10 cellular contexts compared by ENCODE assay signal in the genomic region with DNA sequence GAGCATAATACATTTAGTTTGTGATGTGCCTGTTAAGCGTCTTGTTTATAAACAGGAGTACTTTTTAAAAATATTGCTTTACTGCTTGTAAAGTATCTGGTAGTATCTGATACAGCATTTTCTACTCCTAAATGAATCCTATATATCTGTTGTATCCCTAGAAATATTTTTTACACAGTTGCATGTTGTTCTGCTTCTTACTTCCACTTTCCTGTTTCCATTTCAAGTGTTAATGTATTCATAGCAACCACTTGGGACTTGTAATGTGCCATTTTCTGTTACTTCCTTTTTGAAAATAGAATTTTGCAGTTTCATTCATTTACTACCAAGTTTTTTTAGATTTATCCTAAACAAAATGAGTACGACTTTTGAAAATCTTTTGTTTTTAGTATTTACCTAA. TPM values are rescaled to one million over a fixed set of nuclear protein-coding genes. Genes with fewer than 3 reads are reported as not detected.
DNase-seq lines count a peak whose midpoint lies in the region; ATAC-seq and TF ChIP-seq lines count a peak whose summit lies in the region.
"Had no signal": no experiment of that assay in that cellular context is flagged by ENCODE, and none has a peak within 500 bp of the region (broad histone marks: within the 10 kb centered on the region; RNA-seq: fewer than 3 reads in every experiment).

No MANE protein-coding gene starts in this region.

- no peak for DNase-seq in MM.1S
- DNase-seq in UCSD-AML1 (lab: John Stamatoyannopoulos, UW; ENCODE audit: unreplicated experiment): no peak
- DNase-seq in activated CD8-positive, alpha-beta memory T cell treated with anti-CD3 and anti-CD28 coated beads, Interleukin-2, amount 50 U/mL, for 4 hours: no peak
- DNase-seq in smooth muscle cell (lab: John Stamatoyannopoulos, UW; ENCODE audit: unreplicated experiment): no peak
- DNase-seq in BE2C: no peak
- DNase-seq: NCI-H524 had no signal

- H3K9ac ChIP-seq in MM.1S (ENCODE audit: low read length): no peak overlapping the region
- no peak overlapping the region for H3K9ac ChIP-seq in smooth muscle cell (ENCODE audit: low read depth)

- peak; percentile 76 for ATAC-seq in GM18907 (IDR thresholded peaks at IDR 0.05; ENCODE audit: unreplicated experiment)
- peak; percentile 83 for ATAC-seq in HG02759 (IDR thresholded peaks at IDR 0.05; ENCODE audit: unreplicated experiment)

- H3K4me3 ChIP-seq in MM.1S (ENCODE audit: low read length) (no peak overlapping the region), neutrophil (ENCODE audit: low read depth in 1 of 2, low read length in 1 of 2) (no peak overlapping the region), smooth muscle cell (no peak overlapping the region), BE2C (ENCODE audit: low read depth, low read length) (no peak overlapping the region)

- peaks cover 15% of the 10 kb centered on the region for H3K4me1 ChIP-seq in MM.1S (ENCODE audit: low read length)
- no peaks in the 10 kb centered on the region for H3K4me1 ChIP-seq in neutrophil (ENCODE audit: control insufficient read depth in 1 of 2, insufficient read depth in 1 of 2, low read depth in 1 of 2, low read length in 1 of 2)
- peaks cover 13% of the 10 kb centered on the region for H3K4me1 ChIP-seq in smooth muscle cell (ENCODE audit: low read depth)
- no peaks in the 10 kb centered on the region for H3K4me1 ChIP-seq in BE2C

- H3K4me2 ChIP-seq in MM.1S (ENCODE audit: low read depth, low read length) (peak overlapping the region; percentile 19; the same call in 1 of the 2 replicates), smooth muscle cell (no peak overlapping the region)

- H3K9me3 ChIP-seq in MM.1S (replicated peaks; ENCODE audit: insufficient read depth, low read length) (no peaks in the 10 kb centered on the region), neutrophil (no peaks in the 10 kb centered on the region), smooth muscle cell (replicated peaks; ENCODE audit: low read depth) (no peaks in the 10 kb centered on the region), BE2C (no peaks in the 10 kb centered on the region)

- H3K27ac ChIP-seq in MM.1S (ENCODE audit: low read length): peak overlapping the region; percentile 6; the same call in 1 of the 2 replicates
- H3K27ac ChIP-seq in neutrophil: peak overlapping the region; percentile 3
- no peak overlapping the region for H3K27ac ChIP-seq in smooth muscle cell (ENCODE audit: low read depth)
- H3K27ac ChIP-seq: epithelial cell of prostate had no signal

- H4K20me1 ChIP-seq in MM.1S (ENCODE audit: insufficient read depth, low read length) (no peaks in the 10 kb centered on the region), smooth muscle cell (ENCODE audit: low read depth) (peaks cover 69% of the 10 kb centered on the region)

- peaks cover 68% of the 10 kb centered on the region for H3K79me2 ChIP-seq in MM.1S (ENCODE audit: low read length)
- H3K79me2 ChIP-seq in smooth muscle cell (ENCODE audit: low read depth): peaks cover 42% of the 10 kb centered on the region

- H3K27me3 ChIP-seq in MM.1S (replicated peaks; ENCODE audit: insufficient read depth, low read length): no peaks in the 10 kb centered on the region
- H3K27me3 ChIP-seq in neutrophil: no peaks in the 10 kb centered on the region
- no peaks in the 10 kb centered on the region for H3K27me3 ChIP-seq in smooth muscle cell (ENCODE audit: low read depth)
- no peaks in the 10 kb centered on the region for H3K27me3 ChIP-seq in BE2C

- TF ChIP-seq CTCF in MM.1S (IDR thresholded peaks at IDR 0.05; ENCODE audit: low read length): no peak
- no peak for TF ChIP-seq CTCF in neutrophil (IDR thresholded peaks at IDR 0.05)
- TF ChIP-seq CTCF in smooth muscle cell (IDR thresholded peaks at IDR 0.05; ENCODE audit: borderline replicate concordance, insufficient read depth, poor library complexity, severe bottlenecking): no peak
- no peak for TF ChIP-seq CTCF in BE2C (IDR thresholded peaks at IDR 0.05; ENCODE audit: low read depth, low read length)

- H3K36me3 ChIP-seq in MM.1S (replicated peaks; ENCODE audit: insufficient read depth, low read length) (peaks cover 33% of the 10 kb centered on the region), neutrophil (peaks cover 67% of the 10 kb centered on the region), smooth muscle cell (ENCODE audit: low read depth) (peaks cover 16% of the 10 kb centered on the region), BE2C (peaks cover 11% of the 10 kb centered on the region; the same call in 1 of the 2 replicates)

- H2AFZ ChIP-seq in MM.1S (ENCODE audit: low read length) (no peak overlapping the region), smooth muscle cell (ENCODE audit: low read depth) (no peak overlapping the region)

- no peaks in the 10 kb centered on the region for H3F3A ChIP-seq in MM.1S (ENCODE audit: insufficient read depth, low read length)
- H3F3A ChIP-seq in smooth muscle cell (ENCODE audit: low read depth): no peaks in the 10 kb centered on the region

- H3K9me2 ChIP-seq in MM.1S (replicated peaks; ENCODE audit: insufficient read depth, low read length): no peaks in the 10 kb centered on the region

- 100% methylated on average over 2 of the region's 2 CpGs for WGBS in smooth muscle cell (ENCODE audit: low lambda C conversion rate)

RNA-seq across cellular contexts. Expression of gene CCNT2, which starts 24.9 kb away (rescaled TPM):
- 45.8 and 74.2 TPM in 2 replicates for total RNA-seq in smooth muscle cell
- 16.1 and 20.0 TPM in 2 replicates for polyA plus RNA-seq in smooth muscle cell
- polyA plus RNA-seq in BE2C (2012; ENCODE audit: insufficient read depth, insufficient read length, low read depth): 15.1 TPM
